9 cellular contexts compared by ENCODE assay signal in genomic region chr2:28639836-28640235, GRCh38.
DNase-seq lines count a peak whose midpoint lies in the region; ATAC-seq and TF ChIP-seq lines count a peak whose summit lies in the region.
"Had no signal": no experiment of that assay in that cellular context is flagged by ENCODE, and none has a peak within 500 bp of the region (broad histone marks: within the 10 kb centered on the region; RNA-seq: fewer than 3 reads in every experiment).

No MANE protein-coding gene starts in this region.

- H3K36me3 Mint-ChIP-seq in natural killer cell treated with Interleukin-12 subunit alpha and Interleukin-12 subunit beta and Interleukin-15 and Interleukin-18, amount 100 ng/mL, for 72 hours = no peaks in the 10 kb centered on the region

- H3K36me3 ChIP-seq in body of pancreas (replicated peaks in 1 of 2; ENCODE audit: insufficient read depth in 1 of 2, low read depth in 2 of 2) = no peaks in the 10 kb centered on the region

- in situ Hi-C loops in GM13977 (cut with MboI; ENCODE audit: low pct_unique_long_range_greater_than_20kb, low sequenced_read_pairs, unreplicated experiment) (no loop called here), KBM-7 (cut with MboI; ENCODE audit: low pct_unique_long_range_greater_than_20kb, low sequenced_read_pairs) (no loop called here)

- H3K4me3 Mint-ChIP-seq in natural killer cell treated with Interleukin-12 subunit alpha and Interleukin-12 subunit beta and Interleukin-15 and Interleukin-18, amount 100 ng/mL, for 72 hours = no peak overlapping the region

- H3K4me3 ChIP-seq in body of pancreas = no peak overlapping the region
- H3K4me3 ChIP-seq: lung had no signal

- WGBS in body of pancreas, 2 donors = 24 to 34% methylated on average over 4 of the region's 4 CpGs

- peaks cover 22% of the 10 kb centered on the region for H3K4me1 ChIP-seq in body of pancreas

- peak; percentile 48 for ATAC-seq in body of pancreas
- ATAC-seq in natural killer cell treated with Interleukin-12 subunit alpha and Interleukin-12 subunit beta and Interleukin-15 and Interleukin-18, amount 100 ng/mL, for 72 hours = peak; percentile 52 to 62
- ATAC-seq in GM18520 (IDR thresholded peaks at IDR 0.05; ENCODE audit: unreplicated experiment) = no peak

- peaks cover 21 to 36% of the 10 kb centered on the region in 2 donors for H3K4me1 Mint-ChIP-seq in natural killer cell treated with Interleukin-12 subunit alpha and Interleukin-12 subunit beta and Interleukin-15 and Interleukin-18, amount 100 ng/mL, for 72 hours (ENCODE audit: low read depth in 2 of 2)

- H3K27me3 Mint-ChIP-seq in natural killer cell treated with Interleukin-12 subunit alpha and Interleukin-12 subunit beta and Interleukin-15 and Interleukin-18, amount 100 ng/mL, for 72 hours = peaks cover 0 to 2% of the 10 kb centered on the region in 2 donors

- no peak for TF ChIP-seq CTCF in GM13977 (IDR thresholded peaks at IDR 0.05; ENCODE audit: extremely low read depth, insufficient read depth, missing control alignments)
- no peak for TF ChIP-seq CTCF in body of pancreas (IDR thresholded peaks at IDR 0.05)

- no peaks in the 10 kb centered on the region for H3K9me3 ChIP-seq in body of pancreas

- peak overlapping the region in 1 of 2 donors; percentile 65 for H3K27ac Mint-ChIP-seq in natural killer cell treated with Interleukin-12 subunit alpha and Interleukin-12 subunit beta and Interleukin-15 and Interleukin-18, amount 100 ng/mL, for 72 hours

- no peak for TF ChIP-seq POLR2A in body of pancreas (IDR thresholded peaks at IDR 0.05)

- H3K27me3 ChIP-seq in body of pancreas = no peaks in the 10 kb centered on the region

- intact Hi-C loops in body of pancreas (cut with DNase I) = no loop called here

- DNase-seq in GM13977 (ENCODE audit: low spot score) = peak; percentile 39
- peak; percentile 81 for DNase-seq in M059J (ENCODE audit: low read depth)
- DNase-seq in body of pancreas = peak; percentile 35 to 69 (median 62)
- DNase-seq in natural killer cell treated with Interleukin-12 subunit alpha and Interleukin-12 subunit beta and Interleukin-15 and Interleukin-18, amount 100 ng/mL, for 72 hours (ENCODE audit: low spot score) = no peak
- DNase-seq in KBM-7 = no peak
- DNase-seq in foreskin melanocyte = no peak
- DNase-seq in stimulated activated CD4-positive, alpha-beta T cell treated with anti-CD3 and anti-CD28 coated beads, Interleukin-15, amount 100 ng/mL, for 24 hours = no peak

- H3K9me3 Mint-ChIP-seq in natural killer cell treated with Interleukin-12 subunit alpha and Interleukin-12 subunit beta and Interleukin-15 and Interleukin-18, amount 100 ng/mL, for 72 hours = no peaks in the 10 kb centered on the region

- peak overlapping the region in 2 of 4 donors; percentile 39 to 56 for H3K27ac ChIP-seq in body of pancreas

Comparison
In these comparisons a context has a peak if more than half of its experiments do, and no peak if none do; other contexts are left out.
1. DNase-seq: peak in GM13977 (single experiment), M059J (single experiment) and body of pancreas (4 of 4); none in natural killer cell treated with Interleukin-12 subunit alpha and Interleukin-12 subunit beta and Interleukin-15 and Interleukin-18, amount 100 ng/mL, for 72 hours (single experiment), KBM-7 (single experiment), foreskin melanocyte (single experiment) and stimulated activated CD4-positive, alpha-beta T cell treated with anti-CD3 and anti-CD28 coated beads, Interleukin-15, amount 100 ng/mL, for 24 hours (single experiment).